Comparison of ENCODE assay signal across 18 cellular contexts in genomic region chr5:964821-965220, GRCh38. TPM values are rescaled to one million over a fixed set of nuclear protein-coding genes. Genes with fewer than 3 reads are reported as not detected.
DNase-seq lines count a peak whose midpoint lies in the region; ATAC-seq and TF ChIP-seq lines count a peak whose summit lies in the region.
"Had no signal": no experiment of that assay in that cellular context is flagged by ENCODE, and none has a peak within 500 bp of the region (broad histone marks: within the 10 kb centered on the region; RNA-seq: fewer than 3 reads in every experiment).

No MANE protein-coding gene starts in this region.

- peak overlapping the region; percentile 60 for H3K4me3 ChIP-seq in NB4 (ENCODE audit: low read depth, low read length)
- no peak overlapping the region for H3K4me3 ChIP-seq in fibroblast of mammary gland (ENCODE audit: control insufficient read depth, low read depth, low read length)
- H3K4me3 ChIP-seq in ovary: no peak overlapping the region
- H3K4me3 ChIP-seq: GM12878 had no signal

- H3K36me3 ChIP-seq in ovary: no peaks in the 10 kb centered on the region

- no peaks in the 10 kb centered on the region for H3K27me3 ChIP-seq in ovary

- TF ChIP-seq CTCF in NB4 (IDR thresholded peaks at IDR 0.05; ENCODE audit: low read depth, low read length): no peak
- TF ChIP-seq CTCF in fibroblast of mammary gland (conservative IDR thresholded peaks at IDR 0.05; ENCODE audit: control insufficient read depth, insufficient read depth, low read depth, low read length): no peak
- no peak for TF ChIP-seq CTCF in ovary (IDR thresholded peaks at IDR 0.05)

- no peak for DNase-seq in activated T-cell treated with anti-CD3 and anti-CD28 coated beads, Interleukin-2, amount 50 U/mL, for 72 hours
- no peak for DNase-seq in activated T-cell treated with anti-CD3 and anti-CD28 coated beads, Interleukin-2, amount 50 U/mL, for 1 hour
- DNase-seq in NB4 (ENCODE audit: low read depth) (peak; percentile 36), fibroblast of mammary gland (ENCODE audit: low read depth) (peak; percentile 59), sciatic nerve (ENCODE audit: low spot score) (peak; percentile 51), superior temporal gyrus (ENCODE audit: extremely low spot score) (no peak), ovary (no peak)
- DNase-seq: anterior cingulate cortex, COR-L47, midbrain, NCI-H1930, NCI-H524 treated with DMSO at 0.1 percent for 48 hours had no signal

- peaks cover 46% of the 10 kb centered on the region for H3K27me3 Mint-ChIP-seq in activated T-cell treated with anti-CD3 and anti-CD28 coated beads, Interleukin-2, amount 50 U/mL, for 72 hours (ENCODE audit: low read depth)

- ATAC-seq in activated T-cell treated with anti-CD3 and anti-CD28 coated beads, Interleukin-2, amount 50 U/mL, for 72 hours (replicated peaks in 1 of 2): no peak
- no peak for ATAC-seq in sciatic nerve
- ATAC-seq in HG03280 (IDR thresholded peaks at IDR 0.05; ENCODE audit: unreplicated experiment): no peak
- ATAC-seq: GM12878, SK-N-SH treated with all-trans-retinoic acid at 6 μM for 48 hours had no signal

- TF ChIP-seq POLR2A in NB4 (IDR thresholded peaks at IDR 0.05; ENCODE audit: extremely low read depth, insufficient read length) (no peak), ovary (IDR thresholded peaks at IDR 0.05) (no peak)

- H3K4me1 Mint-ChIP-seq in activated T-cell treated with anti-CD3 and anti-CD28 coated beads, Interleukin-2, amount 50 U/mL, for 72 hours (ENCODE audit: low read depth): peaks cover 57% of the 10 kb centered on the region

- no peaks in the 10 kb centered on the region for H3K9me3 Mint-ChIP-seq in activated T-cell treated with anti-CD3 and anti-CD28 coated beads, Interleukin-2, amount 50 U/mL, for 72 hours
- H3K9me3 Mint-ChIP-seq: stimulated activated naive CD8-positive, alpha-beta T cell treated with anti-CD3 and anti-CD28 coated beads, Interleukin-15, Interleukin-2, amounts not matched to agents 100 ng/mL and 50 ng/mL, for 24 hours had no signal

- intact Hi-C loops in sciatic nerve (cut with DNase I) (no loop called here), ovary (cut with DNase I) (no loop called here)

- H3K27ac Mint-ChIP-seq in activated T-cell treated with anti-CD3 and anti-CD28 coated beads, Interleukin-2, amount 50 U/mL, for 72 hours: peak overlapping the region; percentile 4

- H3K9me3 ChIP-seq in ovary: no peaks in the 10 kb centered on the region

- no peak for TF ChIP-seq EP300 in ovary (IDR thresholded peaks at IDR 0.05)

- no peak overlapping the region for H3K27ac ChIP-seq in ovary
- H3K27ac ChIP-seq: parathyroid adenoma had no signal

- WGBS in ovary, 3 donors: 60 to 63% (median 61%) methylated on average over 10 of the region's 10 CpGs

- peaks cover 3 to 7% of the 10 kb centered on the region in 2 donors for H3K36me3 Mint-ChIP-seq in activated T-cell treated with anti-CD3 and anti-CD28 coated beads, Interleukin-2, amount 50 U/mL, for 72 hours (ENCODE audit: insufficient read depth in 2 of 2)

- H3K4me3 Mint-ChIP-seq in activated T-cell treated with anti-CD3 and anti-CD28 coated beads, Interleukin-2, amount 50 U/mL, for 72 hours: peak overlapping the region; percentile 84 to 89

- H3K4me1 ChIP-seq in ovary (ENCODE audit: insufficient read depth): peaks cover 12% of the 10 kb centered on the region
- H3K4me1 ChIP-seq: parathyroid adenoma had no signal

RNA-seq across cellular contexts. Expression of gene NKD2, which starts 43.8 kb away (rescaled TPM):
- total RNA-seq in activated T-cell treated with anti-CD3 and anti-CD28 coated beads, Interleukin-2, amount 50 U/mL, for 72 hours: 10 to 100 TPM; 18.7 to 25.0 TPM
- total RNA-seq in sciatic nerve (0.89 TPM), ovary (10 to 100 TPM in 1 of 7 donors, 1 to 10 TPM in 4, under 1 TPM in 2; 0.33 to 17.2 (median 1.5) TPM)
- polyA plus RNA-seq in ovary: under 1 TPM in 1 of 2 donors, not detected in 1; 0.80 TPM
- polyA plus RNA-seq: AG04450 had no signal

Comparison
In these comparisons a context has a peak if more than half of its experiments do, and no peak if none do; other contexts are left out.
1. DNase-seq: peak in NB4 (single experiment), fibroblast of mammary gland (single experiment) and sciatic nerve (single experiment); none in activated T-cell treated with anti-CD3 and anti-CD28 coated beads, Interleukin-2, amount 50 U/mL, for 72 hours (0 of 2), activated T-cell treated with anti-CD3 and anti-CD28 coated beads, Interleukin-2, amount 50 U/mL, for 1 hour (single experiment), superior temporal gyrus (single experiment) and ovary (0 of 5).